Comparison of ENCODE assay signal across 26 cellular contexts in the genomic region with DNA sequence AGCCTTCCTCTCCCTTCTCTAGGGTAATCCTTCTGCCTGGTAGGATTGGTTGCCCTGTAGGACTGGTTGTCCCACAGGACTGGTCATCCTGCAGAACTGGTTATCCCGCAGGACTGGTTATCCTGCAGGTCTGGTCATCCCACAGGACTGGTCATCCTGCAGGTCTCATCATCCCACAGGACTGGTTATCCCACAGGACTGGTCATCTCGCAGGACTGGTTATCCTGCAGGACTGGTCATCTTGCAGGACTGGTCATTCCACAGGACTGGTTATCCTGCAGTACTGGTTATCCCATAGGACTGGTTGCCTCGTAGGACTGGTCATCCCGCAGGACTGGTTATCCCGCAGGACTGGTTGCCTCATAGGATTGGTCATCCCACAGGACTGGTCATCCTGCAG. TPM values are rescaled to one million over a fixed set of nuclear protein-coding genes. Genes with fewer than 3 reads are reported as not detected.
"Had no signal": no experiment of that assay in that cellular context is flagged by ENCODE, and none has a peak within 500 bp of the region (broad histone marks: within the 10 kb centered on the region; RNA-seq: fewer than 3 reads in every experiment).

No MANE protein-coding gene starts in this region.

- H3K9me3 ChIP-seq: left lung, lower lobe of right lung, pancreas, prostate gland, spleen, suprapubic skin, thoracic aorta, tibial artery, uterus had no signal

- FAIRE-seq: islet of Langerhans, kidney, pancreas had no signal

- H3K27me3 ChIP-seq: left lung, pancreas, suprapubic skin, uterus had no signal

- H3K4me1 ChIP-seq: left lung, lower lobe of right lung, prostate gland, tibial artery, uterus had no signal

- H3K27ac ChIP-seq: left lung, lower lobe of right lung, pancreas, prostate gland, skin epidermis, spleen, suprapubic skin, thoracic aorta, tibial artery, uterus had no signal

- H3K4me3 ChIP-seq: left lung, lower lobe of right lung, pancreas, prostate gland, skin epidermis, spleen, suprapubic skin, thoracic aorta, tibial artery, uterus had no signal

- H3K36me3 ChIP-seq: left lung, lower lobe of right lung, pancreas, prostate gland, spleen, suprapubic skin, thoracic aorta, tibial artery, uterus had no signal

- DNase-seq: hypothalamus; immature natural killer cell; kidney; left colon; left lung; lower lobe of right lung; mammary epithelial cell; mesenchymal stem cell; naive B cell; nucleus accumbens; pancreas; posterior cingulate gyrus; retina; right cardiac atrium; spleen; stimulated activated CD4-positive, alpha-beta T cell treated with anti-CD3 and anti-CD28 coated beads, Interleukin-4, amount 100 ng/mL, for 24 hours; stimulated activated naive CD4-positive, alpha-beta T cell; tibial artery; uterus had no signal

- ATAC-seq: left colon; left lung; lower lobe of right lung; pancreas; right cardiac atrium; sciatic nerve; stimulated activated effector memory CD8-positive, alpha-beta T cell treated with anti-CD3 and anti-CD28 coated beads, Interleukin-12 subunit alpha, Interleukin-12 subunit beta, amount 100 ng/mL, for 72 hours had no signal

RNA-seq across cellular contexts. Expression of gene STOX2, which starts 48.1 kb away (rescaled TPM):
- polyA plus RNA-seq: immature natural killer cell had no signal
